Comparison of ENCODE assay signal across 8 cellular contexts in genomic region chr5:140106805-140107311, GRCh38. TPM values are rescaled to one million over a fixed set of nuclear protein-coding genes. Genes with fewer than 3 reads are reported as not detected.
DNase-seq lines count a peak whose midpoint lies in the region; ATAC-seq, FAIRE-seq and TF ChIP-seq lines count a peak whose summit lies in the region.

No MANE protein-coding gene starts in this region.

- H3K27ac ChIP-seq in astrocyte (ENCODE audit: low read depth, low read length) (peak overlapping the region; percentile 63), thoracic aorta (peak overlapping the region; percentile 99 to 100)

- H3K9ac ChIP-seq in astrocyte (ENCODE audit: low read length): peak overlapping the region; percentile 83

- H3K36me3 Mint-ChIP-seq in T-helper 1 cell treated with Interleukin-12 subunit alpha and Interleukin-12 subunit beta and Interleukin-4 antibody, amounts not matched to agents 30 μg/mL and 1 μg/mL, for 36 hours (ENCODE audit: low read depth): peaks cover 4% of the 10 kb centered on the region
- H3K36me3 Mint-ChIP-seq in astrocyte (ENCODE audit: low read depth, unreplicated experiment): no peaks in the 10 kb centered on the region

- TF ChIP-seq CTCF in astrocyte (IDR thresholded peaks at IDR 0.05; ENCODE audit: insufficient read depth, low read depth, low read length) (no peak), kidney epithelial cell (IDR thresholded peaks at IDR 0.05; ENCODE audit: insufficient read depth, low read length, poor library complexity, severe bottlenecking) (no peak), thoracic aorta (IDR thresholded peaks at IDR 0.05) (no peak)

- H3K9me3 ChIP-seq in astrocyte (ENCODE audit: insufficient read depth, low read depth, low read length) (no peaks in the 10 kb centered on the region), thoracic aorta (no peaks in the 10 kb centered on the region)

- H3K4me1 ChIP-seq in astrocyte (ENCODE audit: insufficient read depth, low read length) (peaks cover 19% of the 10 kb centered on the region), thoracic aorta (ENCODE audit: control insufficient read depth in 1 of 2, low read depth in 2 of 2) (peaks cover 15 to 33% of the 10 kb centered on the region in 2 donors)

- peak overlapping the region; percentile 90 for H2AFZ ChIP-seq in astrocyte (ENCODE audit: low read depth, low read length)

- H3K36me3 ChIP-seq in astrocyte (ENCODE audit: insufficient read depth, low read length) (no peaks in the 10 kb centered on the region), kidney epithelial cell (ENCODE audit: control insufficient read depth, insufficient read depth, low read length) (no peaks in the 10 kb centered on the region), thoracic aorta (no peaks in the 10 kb centered on the region)

- H3K79me2 ChIP-seq in astrocyte (ENCODE audit: insufficient read depth, low read length): peaks cover 25% of the 10 kb centered on the region

- peaks cover 37% of the 10 kb centered on the region for H4K20me1 ChIP-seq in astrocyte (ENCODE audit: insufficient read depth, low read length)

- peak overlapping the region; percentile 92 for H3K27ac Mint-ChIP-seq in T-helper 1 cell treated with Interleukin-12 subunit alpha and Interleukin-12 subunit beta and Interleukin-4 antibody, amounts not matched to agents 30 μg/mL and 1 μg/mL, for 36 hours
- peak overlapping the region; percentile 96 for H3K27ac Mint-ChIP-seq in astrocyte (ENCODE audit: unreplicated experiment)

- peaks cover 76% of the 10 kb centered on the region for H3K27me3 Mint-ChIP-seq in T-helper 1 cell treated with Interleukin-12 subunit alpha and Interleukin-12 subunit beta and Interleukin-4 antibody, amounts not matched to agents 30 μg/mL and 1 μg/mL, for 36 hours (ENCODE audit: low read depth)
- H3K27me3 Mint-ChIP-seq in astrocyte (ENCODE audit: low read depth, unreplicated experiment): peaks cover 56% of the 10 kb centered on the region

- peak overlapping the region; percentile 61 for H3K4me3 ChIP-seq in astrocyte (ENCODE audit: insufficient read depth, low read depth, low read length)
- peak overlapping the region; percentile 63 for H3K4me3 ChIP-seq in kidney epithelial cell (ENCODE audit: low read depth, low read length)
- H3K4me3 ChIP-seq in thoracic aorta: peak overlapping the region; percentile 93

- H3K4me3 Mint-ChIP-seq in T-helper 1 cell treated with Interleukin-12 subunit alpha and Interleukin-12 subunit beta and Interleukin-4 antibody, amounts not matched to agents 30 μg/mL and 1 μg/mL, for 36 hours: peak overlapping the region; percentile 87
- H3K4me3 Mint-ChIP-seq in astrocyte (ENCODE audit: unreplicated experiment): peak overlapping the region; percentile 95

- no peaks in the 10 kb centered on the region for H3K9me3 Mint-ChIP-seq in T-helper 1 cell treated with Interleukin-12 subunit alpha and Interleukin-12 subunit beta and Interleukin-4 antibody, amounts not matched to agents 30 μg/mL and 1 μg/mL, for 36 hours
- no peaks in the 10 kb centered on the region for H3K9me3 Mint-ChIP-seq in astrocyte (ENCODE audit: unreplicated experiment)

- ATAC-seq in thoracic aorta (ENCODE audit: insufficient number of reproducible peaks, low FRiP score, low read depth) (no peak), HG03460 (IDR thresholded peaks at IDR 0.05; ENCODE audit: unreplicated experiment) (no peak)

- H3K27me3 ChIP-seq in astrocyte (ENCODE audit: insufficient read depth, low read length): peaks cover 58% of the 10 kb centered on the region
- peaks cover 3% of the 10 kb centered on the region for H3K27me3 ChIP-seq in kidney epithelial cell (ENCODE audit: control insufficient read depth, insufficient read depth, low read length)
- H3K27me3 ChIP-seq in thoracic aorta (replicated peaks; ENCODE audit: insufficient read depth): no peaks in the 10 kb centered on the region

- peaks cover 32% of the 10 kb centered on the region for H3K4me1 Mint-ChIP-seq in T-helper 1 cell treated with Interleukin-12 subunit alpha and Interleukin-12 subunit beta and Interleukin-4 antibody, amounts not matched to agents 30 μg/mL and 1 μg/mL, for 36 hours (ENCODE audit: low read depth)
- H3K4me1 Mint-ChIP-seq in astrocyte (ENCODE audit: low read depth, unreplicated experiment): peaks cover 15% of the 10 kb centered on the region

- FAIRE-seq in astrocyte (lab: Jason Lieb, UNC) (no peak), GM19239 (lab: Jason Lieb, UNC) (no peak)

- H3K4me2 ChIP-seq in astrocyte (ENCODE audit: low read length): peak overlapping the region; percentile 91

- DNase-seq in T-helper 1 cell (no peak), astrocyte (ENCODE audit: low read depth) (no peak), kidney epithelial cell (ENCODE audit: low read depth) (no peak), thoracic aorta (ENCODE audit: low spot score) (no peak), putamen (ENCODE audit: low spot score) (no peak), GM19239 (ENCODE audit: insufficient read length, low spot score) (no peak)

RNA-seq across cellular contexts. Expression of gene PURA, which starts 7.1 kb away (rescaled TPM):
- 9.1 and 9.2 TPM in 2 replicates for total RNA-seq in astrocyte
- total RNA-seq in kidney epithelial cell: 6.0 and 7.1 TPM in 2 replicates
- 10 to 100 TPM; 41.6 to 44.3 TPM for total RNA-seq in thoracic aorta

RNA-seq across cellular contexts. Expression of gene IGIP, which starts 18.9 kb away (rescaled TPM):
- total RNA-seq in astrocyte (2.4 and 2.6 TPM in 2 replicates), kidney epithelial cell (3.1 and 4.1 TPM in 2 replicates), thoracic aorta (10 to 100 TPM; 24.2 to 25.9 TPM)
